Comparison of ENCODE assay signal across 9 cellular contexts in the genomic region with DNA sequence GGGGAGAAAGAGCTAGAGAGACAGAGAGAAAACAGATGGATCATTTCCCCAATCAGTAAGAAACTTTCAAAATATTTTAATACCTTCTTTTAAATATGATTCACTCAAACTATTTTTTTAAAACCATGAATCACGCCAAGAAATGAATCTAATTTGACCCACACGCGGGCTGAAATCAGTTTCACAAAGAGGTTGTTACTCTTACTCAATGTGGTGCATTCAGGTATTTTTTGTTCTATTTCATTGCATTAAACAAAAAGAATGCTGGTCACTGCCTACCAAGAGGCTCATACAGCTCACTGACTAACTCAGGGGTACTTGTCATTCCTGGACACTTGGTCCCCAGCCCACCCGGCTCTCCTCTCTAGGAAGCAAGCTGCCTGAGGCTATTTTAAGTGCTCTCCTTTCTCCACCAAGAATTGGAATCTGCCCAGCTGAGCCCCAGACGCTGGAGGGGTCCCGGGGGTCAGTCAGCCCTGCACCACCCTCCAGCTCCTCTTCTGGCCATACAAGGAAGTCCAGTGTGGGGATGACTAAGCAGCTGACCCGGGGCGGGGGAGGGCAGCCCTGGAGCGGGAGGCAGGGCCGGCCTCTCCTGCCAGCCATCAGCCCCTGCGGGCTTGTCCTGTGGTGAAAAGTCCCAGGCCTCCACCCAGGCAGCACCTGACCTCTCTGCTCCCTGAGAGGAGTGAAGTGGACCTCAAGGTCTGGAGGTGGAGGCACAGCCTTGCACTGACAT. TPM values are rescaled to one million over a fixed set of nuclear protein-coding genes. Genes with fewer than 3 reads are reported as not detected.
A peak's percentile ranks its signal among the peaks of the same experiment; 100 is the strongest.
DNase-seq lines count a peak whose midpoint lies in the region; ATAC-seq and TF ChIP-seq lines count a peak whose summit lies in the region.
"Had no signal": no experiment of that assay in that cellular context is flagged by ENCODE, and none has a peak within 500 bp of the region (broad histone marks: within the 10 kb centered on the region; RNA-seq: fewer than 3 reads in every experiment).

No MANE protein-coding gene starts in this region.

- WGBS in esophagus muscularis mucosa = 21% methylated on average over 8 of the region's 11 CpGs
- WGBS in mesodermal cell (ENCODE audit: insufficient coverage in 2 of 2), 2 experiments = 18 to 26% methylated on average over 6 to 8 of the region's 11 CpGs

- no peak for TF ChIP-seq POLR2A in esophagus muscularis mucosa (IDR thresholded peaks at IDR 0.05; ENCODE audit: low read depth)

- H3K36me3 Mint-ChIP-seq in activated T-helper 1 cell treated with anti-CD3 and anti-CD28 coated beads, Interleukin-12 subunit alpha, Interleukin-12 subunit beta, Interleukin-2, Interleukin-4 antibody, amounts not matched to agents 30 ng/mL and 10 ng/mL and 1 ng/mL, durations not matched to agents 14 hours and 24 hours and 36 hours (ENCODE audit: low read depth) = no peaks in the 10 kb centered on the region
- no peaks in the 10 kb centered on the region for H3K36me3 Mint-ChIP-seq in mesothelial cell of epicardium

- peak overlapping the region; percentile 83 for H2AFZ ChIP-seq in ACC112 (ENCODE audit: low read length, unreplicated experiment)

- ATAC-seq in HG03025 (IDR thresholded peaks at IDR 0.05; ENCODE audit: low FRiP score, unreplicated experiment) = no peak

- H3K4me1 Mint-ChIP-seq in activated T-helper 1 cell treated with anti-CD3 and anti-CD28 coated beads, Interleukin-12 subunit alpha, Interleukin-12 subunit beta, Interleukin-2, Interleukin-4 antibody, amounts not matched to agents 30 ng/mL and 10 ng/mL and 1 ng/mL, durations not matched to agents 14 hours and 24 hours and 36 hours (ENCODE audit: low read depth) = no peaks in the 10 kb centered on the region
- H3K4me1 Mint-ChIP-seq in mesothelial cell of epicardium = peaks cover 21% of the 10 kb centered on the region

- TF ChIP-seq CTCF in esophagus muscularis mucosa (IDR thresholded peaks at IDR 0.05) (peak in 1 of 3 experiments; percentile 45), mesothelial cell of epicardium (IDR thresholded peaks at IDR 0.05; ENCODE audit: unreplicated experiment) (no peak)

- intact Hi-C loops in esophagus muscularis mucosa (cut with DNase I) = no loop called here
- intact Hi-C loops in activated T-helper 1 cell treated with anti-CD3 and anti-CD28 coated beads, Interleukin-12 subunit alpha, Interleukin-12 subunit beta, Interleukin-2, Interleukin-4 antibody, amounts not matched to agents 30 ng/mL and 10 ng/mL and 1 ng/mL, durations not matched to agents 14 hours and 24 hours and 36 hours (cut with micrococcal nuclease) = no loop called here

- no peak overlapping the region for H3K27ac Mint-ChIP-seq in activated T-helper 1 cell treated with anti-CD3 and anti-CD28 coated beads, Interleukin-12 subunit alpha, Interleukin-12 subunit beta, Interleukin-2, Interleukin-4 antibody, amounts not matched to agents 30 ng/mL and 10 ng/mL and 1 ng/mL, durations not matched to agents 14 hours and 24 hours and 36 hours
- H3K27ac Mint-ChIP-seq in mesothelial cell of epicardium = no peak overlapping the region

- H3K4me3 ChIP-seq in ACC112 (ENCODE audit: low read depth, low read length) (peak overlapping the region; percentile 61), esophagus muscularis mucosa (peak overlapping the region in 2 of 4 donors; percentile 18 to 19), mesodermal cell (ENCODE audit: extremely low read depth, insufficient read depth, low read length, poor library complexity, severe bottlenecking) (no peak overlapping the region)

- H3K27ac ChIP-seq in ACC112 (ENCODE audit: low read depth, low read length) = peak overlapping the region; percentile 98
- H3K27ac ChIP-seq in esophagus muscularis mucosa (replicated peaks in 1 of 4) = peak overlapping the region; percentile 79 to 91 (median 82)
- peak overlapping the region; percentile 78 for H3K27ac ChIP-seq in mesodermal cell (ENCODE audit: low read depth, low read length, severe bottlenecking)

- no peak for TF ChIP-seq EP300 in esophagus muscularis mucosa (IDR thresholded peaks at IDR 0.05)

- DNase-seq in NCI-H226 = peak; percentile 71
- peak; percentile 95 for DNase-seq in esophagus muscularis mucosa (ENCODE audit: extremely low spot score)
- DNase-seq in activated T-helper 1 cell treated with anti-CD3 and anti-CD28 coated beads, Interleukin-12 subunit alpha, Interleukin-12 subunit beta, Interleukin-2, Interleukin-4 antibody, amounts not matched to agents 30 ng/mL and 10 ng/mL and 1 ng/mL, durations not matched to agents 14 hours and 24 hours and 36 hours (ENCODE audit: low spot score) = no peak
- DNase-seq in KG1 (lab: John Stamatoyannopoulos, UW) = no peak
- DNase-seq in mesothelial cell of epicardium (ENCODE audit: low spot score in 2 of 2, unreplicated experiment in 2 of 2) = no peak
- DNase-seq: activated CD8-positive, alpha-beta memory T cell treated with anti-CD3 and anti-CD28 coated beads for 24 hours had no signal

- peaks cover 12% of the 10 kb centered on the region for H3K27me3 Mint-ChIP-seq in activated T-helper 1 cell treated with anti-CD3 and anti-CD28 coated beads, Interleukin-12 subunit alpha, Interleukin-12 subunit beta, Interleukin-2, Interleukin-4 antibody, amounts not matched to agents 30 ng/mL and 10 ng/mL and 1 ng/mL, durations not matched to agents 14 hours and 24 hours and 36 hours (ENCODE audit: insufficient read depth)
- no peaks in the 10 kb centered on the region for H3K27me3 Mint-ChIP-seq in mesothelial cell of epicardium (ENCODE audit: low read depth)

- H3K4me1 ChIP-seq in ACC112 (ENCODE audit: control insufficient read depth, insufficient read depth, low read length, unreplicated experiment) (peaks cover 45% of the 10 kb centered on the region), esophagus muscularis mucosa (peaks cover 27 to 56% (median 52%) of the 10 kb centered on the region in 4 donors), mesodermal cell (ENCODE audit: control insufficient read depth, insufficient read depth, low read length, poor library complexity, severe bottlenecking) (peaks cover 48% of the 10 kb centered on the region)

- H3K79me2 ChIP-seq in ACC112 (ENCODE audit: control insufficient read depth, insufficient read depth, low read length, unreplicated experiment) = no peaks in the 10 kb centered on the region

- H3K27me3 ChIP-seq in ACC112 (ENCODE audit: insufficient read depth, low read length) = no peaks in the 10 kb centered on the region
- no peaks in the 10 kb centered on the region for H3K27me3 ChIP-seq in esophagus muscularis mucosa

- H3K4me3 Mint-ChIP-seq in activated T-helper 1 cell treated with anti-CD3 and anti-CD28 coated beads, Interleukin-12 subunit alpha, Interleukin-12 subunit beta, Interleukin-2, Interleukin-4 antibody, amounts not matched to agents 30 ng/mL and 10 ng/mL and 1 ng/mL, durations not matched to agents 14 hours and 24 hours and 36 hours = no peak overlapping the region
- no peak overlapping the region for H3K4me3 Mint-ChIP-seq in mesothelial cell of epicardium

- H3K9me3 Mint-ChIP-seq in activated T-helper 1 cell treated with anti-CD3 and anti-CD28 coated beads, Interleukin-12 subunit alpha, Interleukin-12 subunit beta, Interleukin-2, Interleukin-4 antibody, amounts not matched to agents 30 ng/mL and 10 ng/mL and 1 ng/mL, durations not matched to agents 14 hours and 24 hours and 36 hours = no peaks in the 10 kb centered on the region
- H3K9me3 Mint-ChIP-seq in mesothelial cell of epicardium = peaks cover 3% of the 10 kb centered on the region

- H3K36me3 ChIP-seq in ACC112 (ENCODE audit: insufficient read depth, low read length) (no peaks in the 10 kb centered on the region), esophagus muscularis mucosa (no peaks in the 10 kb centered on the region), mesodermal cell (ENCODE audit: control insufficient read depth, insufficient read depth, low read length) (no peaks in the 10 kb centered on the region)

- H3K9me3 ChIP-seq in esophagus muscularis mucosa = no peaks in the 10 kb centered on the region
- no peaks in the 10 kb centered on the region for H3K9me3 ChIP-seq in mesodermal cell (ENCODE audit: control insufficient read depth, low read length)

RNA-seq across cellular contexts. Expression of a gene that starts 21.7 kb away (rescaled TPM):
- 100 to 1,000 TPM in 3 of 4 donors, 10 to 100 TPM in 1; 90.8 to 255 (median 112) TPM for total RNA-seq in esophagus muscularis mucosa
- 338 TPM for polyA plus RNA-seq in mesodermal cell (2013, experiment 1 of 2)
- polyA plus RNA-seq in mesodermal cell (2013, experiment 2 of 2) = 311 TPM
- 264 and 267 TPM in 2 replicates for total RNA-seq in activated T-helper 1 cell treated with anti-CD3 and anti-CD28 coated beads, Interleukin-12 subunit alpha, Interleukin-12 subunit beta, Interleukin-2, Interleukin-4 antibody, amounts not matched to agents 30 ng/mL and 10 ng/mL and 1 ng/mL, durations not matched to agents 14 hours and 24 hours and 36 hours
- 34.2 to 35.3 TPM (median 34.9 TPM) in 3 replicates for total RNA-seq in mesothelial cell of epicardium

Comparison
In these comparisons a context has a peak if more than half of its experiments do, and no peak if none do; other contexts are left out.
1. DNase-seq: peak in NCI-H226 (single experiment) and esophagus muscularis mucosa (single experiment); none in activated T-helper 1 cell treated with anti-CD3 and anti-CD28 coated beads, Interleukin-12 subunit alpha, Interleukin-12 subunit beta, Interleukin-2, Interleukin-4 antibody, amounts not matched to agents 30 ng/mL and 10 ng/mL and 1 ng/mL, durations not matched to agents 14 hours and 24 hours and 36 hours (single experiment), KG1 (single experiment) and mesothelial cell of epicardium (0 of 2).
2. Peak in every context shown above with its lines, with median percentiles within 50 percentile points of each other: H3K27ac ChIP-seq.